Comparison of ENCODE assay signal across 18 cellular contexts in genomic region chr12:3075315-3075714, GRCh38. TPM values are rescaled to one million over a fixed set of nuclear protein-coding genes. Genes with fewer than 3 reads are reported as not detected.
DNase-seq lines count a peak whose midpoint lies in the region; TF ChIP-seq lines count a peak whose summit lies in the region.
"Had no signal": no experiment of that assay in that cellular context is flagged by ENCODE, and none has a peak within 500 bp of the region (broad histone marks: within the 10 kb centered on the region; RNA-seq: fewer than 3 reads in every experiment).

No MANE protein-coding gene starts in this region.

- H3K4me3 Mint-ChIP-seq in activated CD4-positive, alpha-beta memory T cell treated with anti-CD3 and anti-CD28 coated beads, Interleukin-2, amount 10 ng/mL, durations not matched to agents 7 days and 5 days, result peak overlapping the region; percentile 3
- H3K4me3 Mint-ChIP-seq in activated CD4-positive, alpha-beta memory T cell treated with anti-CD3 and anti-CD28 coated beads for 36 hours, result no peak overlapping the region
- H3K4me3 Mint-ChIP-seq in HFFc6, result no peak overlapping the region

- H3K9me3 Mint-ChIP-seq in activated CD4-positive, alpha-beta memory T cell treated with anti-CD3 and anti-CD28 coated beads, Interleukin-2, amount 10 ng/mL, durations not matched to agents 7 days and 5 days, result no peaks in the 10 kb centered on the region
- H3K9me3 Mint-ChIP-seq in activated CD4-positive, alpha-beta memory T cell treated with anti-CD3 and anti-CD28 coated beads for 36 hours, result no peaks in the 10 kb centered on the region
- H3K9me3 Mint-ChIP-seq in HFFc6, result no peaks in the 10 kb centered on the region
- H3K9me3 Mint-ChIP-seq: stimulated activated memory B cell treated with anti-CD40 and anti-IgM and Interleukin-4, amounts not matched to agents 10 μg/mL and 1 μg/mL and 100 μg/mL, for 72 hours had no signal

- intact Hi-C loops in activated CD4-positive, alpha-beta memory T cell treated with anti-CD3 and anti-CD28 coated beads for 36 hours (cut with micrococcal nuclease), result no loop called here
- intact Hi-C loops in posterior vena cava (cut with DNase I), result loop anchor here (5.0 to 10.0 kb wide), 2 partner anchors 42 to 199 kb away; no protein-coding TSS in a partner anchor

- H3K27me3 Mint-ChIP-seq in activated CD4-positive, alpha-beta memory T cell treated with anti-CD3 and anti-CD28 coated beads, Interleukin-2, amount 10 ng/mL, durations not matched to agents 7 days and 5 days, result peaks cover 23% of the 10 kb centered on the region
- H3K27me3 Mint-ChIP-seq in activated CD4-positive, alpha-beta memory T cell treated with anti-CD3 and anti-CD28 coated beads for 36 hours, result peaks cover 6% of the 10 kb centered on the region
- peaks cover 4% of the 10 kb centered on the region for H3K27me3 Mint-ChIP-seq in HFFc6 (ENCODE audit: insufficient read depth)

- no peaks in the 10 kb centered on the region for H3K36me3 Mint-ChIP-seq in activated CD4-positive, alpha-beta memory T cell treated with anti-CD3 and anti-CD28 coated beads, Interleukin-2, amount 10 ng/mL, durations not matched to agents 7 days and 5 days (ENCODE audit: low read depth)
- H3K36me3 Mint-ChIP-seq in activated CD4-positive, alpha-beta memory T cell treated with anti-CD3 and anti-CD28 coated beads for 36 hours, result no peaks in the 10 kb centered on the region
- no peaks in the 10 kb centered on the region for H3K36me3 Mint-ChIP-seq in HFFc6 (ENCODE audit: low read depth)
- H3K36me3 Mint-ChIP-seq: stimulated activated memory B cell treated with anti-CD40 and anti-IgM and Interleukin-4, amounts not matched to agents 10 μg/mL and 1 μg/mL and 100 μg/mL, for 72 hours had no signal

- no peak for TF ChIP-seq CTCF in HFFc6 (IDR thresholded peaks at IDR 0.05)

- CTCF ChIA-PET in activated CD4-positive, alpha-beta memory T cell treated with anti-CD3 and anti-CD28 coated beads, Interleukin-2, amount 10 ng/mL, durations not matched to agents 7 days and 5 days (lab: Charles Lee), result interaction anchor here (0.9 to 1.9 kb wide), 2 partner anchors 200 kb away, joined by 4 to 10 read pairs; no protein-coding TSS in a partner anchor
- CTCF ChIA-PET in activated CD4-positive, alpha-beta memory T cell treated with anti-CD3 and anti-CD28 coated beads for 36 hours (lab: Charles Lee), result interaction anchor here (0.6 kb wide), 1 partner anchor 430 kb away, joined by 3 read pairs; no protein-coding TSS in a partner anchor

- DNase-seq in activated CD4-positive, alpha-beta memory T cell treated with anti-CD3 and anti-CD28 coated beads, Interleukin-2, amount 10 ng/mL, durations not matched to agents 7 days and 5 days, result no peak
- DNase-seq in activated CD4-positive, alpha-beta memory T cell treated with anti-CD3 and anti-CD28 coated beads for 36 hours, result no peak
- DNase-seq in HFFc6 (no peak), iPS-NIHi7 (ENCODE audit: extremely low spot score) (peak; percentile 4), posterior vena cava (ENCODE audit: low spot score) (peak; percentile 56), NCI-H146 treated with DMSO at 0.1 percent for 48 hours (lab: John Stamatoyannopoulos, UW; ENCODE audit: unreplicated experiment) (no peak), hippocampal formation (lab: John Stamatoyannopoulos, UW) (no peak)
- DNase-seq in stimulated activated CD4-positive, alpha-beta T cell treated with anti-CD3 and anti-CD28 coated beads, Interleukin-4, amount 100 ng/mL, for 1 hour, result no peak
- DNase-seq: caudate nucleus, DMS53, dorsolateral prefrontal cortex, kidney, NCI-H1694 treated with DMSO at 0.1 percent for 48 hours, NCI-H345, NCI-H82, SIG-M5 had no signal

- H3K4me1 Mint-ChIP-seq in activated CD4-positive, alpha-beta memory T cell treated with anti-CD3 and anti-CD28 coated beads, Interleukin-2, amount 10 ng/mL, durations not matched to agents 7 days and 5 days, result peaks cover 5% of the 10 kb centered on the region
- H3K4me1 Mint-ChIP-seq in activated CD4-positive, alpha-beta memory T cell treated with anti-CD3 and anti-CD28 coated beads for 36 hours (ENCODE audit: low read depth), result peaks cover 4% of the 10 kb centered on the region
- H3K4me1 Mint-ChIP-seq in HFFc6 (ENCODE audit: low read depth), result peaks cover 29% of the 10 kb centered on the region

- POLR2A ChIA-PET in activated CD4-positive, alpha-beta memory T cell treated with anti-CD3 and anti-CD28 coated beads, Interleukin-2, amount 10 ng/mL, durations not matched to agents 7 days and 5 days (lab: Charles Lee), result no interaction called here
- POLR2A ChIA-PET in activated CD4-positive, alpha-beta memory T cell treated with anti-CD3 and anti-CD28 coated beads for 36 hours (lab: Charles Lee), result no interaction called here

- H3K27ac Mint-ChIP-seq in activated CD4-positive, alpha-beta memory T cell treated with anti-CD3 and anti-CD28 coated beads, Interleukin-2, amount 10 ng/mL, durations not matched to agents 7 days and 5 days, result no peak overlapping the region
- no peak overlapping the region for H3K27ac Mint-ChIP-seq in activated CD4-positive, alpha-beta memory T cell treated with anti-CD3 and anti-CD28 coated beads for 36 hours
- peak overlapping the region; percentile 15; the same call in 1 of the 2 replicates for H3K27ac Mint-ChIP-seq in HFFc6

RNA-seq across cellular contexts. Expression of gene TSPAN9, which starts 1.9 kb away (rescaled TPM):
- total RNA-seq in activated CD4-positive, alpha-beta memory T cell treated with anti-CD3 and anti-CD28 coated beads, Interleukin-2, amount 10 ng/mL, durations not matched to agents 7 days and 5 days, result under 1 TPM; 0.18 to 0.28 TPM
- 1 to 10 TPM in 1 of 2 experiments, under 1 TPM in 1; 0.87 to 1.2 TPM for total RNA-seq in activated CD4-positive, alpha-beta memory T cell treated with anti-CD3 and anti-CD28 coated beads for 36 hours
- 10 to 100 TPM; 18.1 to 35.8 (median 22.7) TPM for total RNA-seq in HFFc6 (2021; fragmentation: NEBNext Ultra II Directional; extraction: Animal tissue kit (Norgen Biotek cat#: 25700))
- 10 to 100 TPM; 34.2 to 38.5 TPM for total RNA-seq in posterior vena cava
- total RNA-seq: T-helper 1 cell treated with Interleukin-12 subunit alpha and Interleukin-12 subunit beta and Interleukin-4 antibody, amounts not matched to agents 30 ng/mL and 1 ng/mL, for 36 hours had no signal

Comparison
In these comparisons a context has a peak if more than half of its experiments do, and no peak if none do; other contexts are left out.
1. DNase-seq: peak in iPS-NIHi7 (single experiment) and posterior vena cava (single experiment); none in activated CD4-positive, alpha-beta memory T cell treated with anti-CD3 and anti-CD28 coated beads, Interleukin-2, amount 10 ng/mL, durations not matched to agents 7 days and 5 days (single experiment), activated CD4-positive, alpha-beta memory T cell treated with anti-CD3 and anti-CD28 coated beads for 36 hours (single experiment), HFFc6 (single experiment), NCI-H146 treated with DMSO at 0.1 percent for 48 hours (single experiment), stimulated activated CD4-positive, alpha-beta T cell treated with anti-CD3 and anti-CD28 coated beads, Interleukin-4, amount 100 ng/mL, for 1 hour (single experiment) and hippocampal formation (0 of 2).
2. RNA of gene TSPAN9, which starts 1.9 kb away (total RNA-seq): 34.2 to 38.5 TPM in posterior vena cava and 18.1 to 35.8 TPM in HFFc6; 0.87 to 1.2 TPM in activated CD4-positive, alpha-beta memory T cell treated with anti-CD3 and anti-CD28 coated beads for 36 hours and 0.18 to 0.28 TPM in activated CD4-positive, alpha-beta memory T cell treated with anti-CD3 and anti-CD28 coated beads, Interleukin-2, amount 10 ng/mL, durations not matched to agents 7 days and 5 days; every median in the first group is over 4 times any median in the second.